In the genomic region with DNA sequence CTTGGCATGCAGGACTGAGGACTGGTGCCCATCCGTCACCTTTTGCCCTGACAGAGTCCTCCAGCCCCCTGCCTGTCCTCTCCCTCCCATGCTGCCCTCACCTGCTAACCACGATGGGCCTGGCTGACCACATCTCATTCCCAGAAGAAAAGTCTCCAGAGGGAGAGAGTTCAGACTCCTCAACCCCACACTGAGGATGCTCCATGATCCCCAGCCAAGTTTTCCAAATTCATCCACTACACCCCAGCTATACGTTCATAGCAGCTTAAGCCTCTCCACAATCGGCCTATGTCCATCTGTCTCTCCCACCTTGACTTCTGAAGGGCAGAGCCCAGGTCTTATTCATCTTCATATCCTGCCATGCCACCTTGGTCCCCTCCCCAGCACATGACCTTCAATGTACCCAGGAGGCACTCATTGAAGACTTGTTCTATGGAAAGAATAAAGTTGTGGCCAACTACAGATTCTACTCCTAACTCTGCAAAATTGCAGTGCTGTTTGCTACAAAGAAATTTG, we compare ENCODE assay signal across 16 cellular contexts.
"Had no signal": no experiment of that assay in that cellular context is flagged by ENCODE, and none has a peak within 500 bp of the region (broad histone marks: within the 10 kb centered on the region; RNA-seq: fewer than 3 reads in every experiment).

No MANE protein-coding gene starts in this region.

- DNase-seq: activated gamma-delta T cell treated with Interleukin-2 at 50 U/mL for 16 hours; cortex of kidney; hypothalamus; nephron progenitor cell; occipital lobe; stimulated activated CD4-positive, alpha-beta T cell treated with anti-CD3 and anti-CD28 coated beads, Interleukin-15, amount 100 ng/mL, for 24 hours; stimulated activated naive CD4-positive, alpha-beta T cell had no signal

- H3K9me3 ChIP-seq: adrenal gland, breast epithelium, gastroesophageal sphincter, sigmoid colon had no signal

- H3K4me2 ChIP-seq: smooth muscle cell had no signal

- H3K4me1 ChIP-seq: adrenal gland, breast epithelium, gastroesophageal sphincter, sigmoid colon had no signal

- H3K27ac ChIP-seq: adrenal gland, breast epithelium, epithelial cell of prostate, gastroesophageal sphincter, sigmoid colon had no signal

- ATAC-seq: activated CD4-positive, CD25-positive, alpha-beta regulatory T cell treated with anti-CD3 and anti-CD28 coated beads, Interleukin-2, amount 50 U/mL, for 24 hours; gastroesophageal sphincter; SK-N-SH treated with all-trans-retinoic acid at 6 μM for 48 hours had no signal

- H3K4me1 Mint-ChIP-seq: activated naive CD4-positive, alpha-beta T cell treated with anti-CD3 and anti-CD28 coated beads, Interleukin-2, amount 50 U/mL, for 24 hours had no signal

- H3K27me3 Mint-ChIP-seq: activated naive CD4-positive, alpha-beta T cell treated with anti-CD3 and anti-CD28 coated beads, Interleukin-2, amount 50 U/mL, for 24 hours had no signal

- H3K27me3 ChIP-seq: adrenal gland, breast epithelium, gastroesophageal sphincter, sigmoid colon had no signal

- H3K36me3 ChIP-seq: adrenal gland, breast epithelium, gastroesophageal sphincter, sigmoid colon had no signal

- H3K27ac Mint-ChIP-seq: activated naive CD4-positive, alpha-beta T cell treated with anti-CD3 and anti-CD28 coated beads, Interleukin-2, amount 50 U/mL, for 24 hours; nephron progenitor cell had no signal

- H3K4me3 Mint-ChIP-seq: activated naive CD4-positive, alpha-beta T cell treated with anti-CD3 and anti-CD28 coated beads, Interleukin-2, amount 50 U/mL, for 24 hours; nephron progenitor cell had no signal

- H3K4me3 ChIP-seq: adrenal gland, breast epithelium, gastroesophageal sphincter, sigmoid colon, smooth muscle cell had no signal
